ENCODE assay signal across 8 cellular contexts in genomic region chr7:132049462-132050304, GRCh38.
DNase-seq lines count a peak whose midpoint lies in the region; ATAC-seq and TF ChIP-seq lines count a peak whose summit lies in the region.

No MANE protein-coding gene starts in this region.

- H3K4me3 ChIP-seq in astrocyte of the spinal cord (ENCODE audit: low read depth, low read length): no peak overlapping the region
- H3K4me3 ChIP-seq in mucosa of rectum (ENCODE audit: low read length in 2 of 2): peak overlapping the region; percentile 48 to 53

- peak; percentile 70 for TF ChIP-seq CTCF in astrocyte of the spinal cord (IDR thresholded peaks at IDR 0.05; ENCODE audit: low read depth, low read length)

- H3K36me3 ChIP-seq in mucosa of rectum (ENCODE audit: control insufficient read depth in 2 of 2, insufficient read depth in 2 of 2, low read length in 2 of 2): no peaks in the 10 kb centered on the region

- ATAC-seq in GM19328 (IDR thresholded peaks at IDR 0.05; ENCODE audit: unreplicated experiment): no peak
- no peak for ATAC-seq in GM18868 (IDR thresholded peaks at IDR 0.05; ENCODE audit: unreplicated experiment)
- ATAC-seq in GM21576 (IDR thresholded peaks at IDR 0.05; ENCODE audit: unreplicated experiment): no peak

- H3K4me1 ChIP-seq in mucosa of rectum (ENCODE audit: control insufficient read depth in 2 of 2, insufficient read depth in 2 of 2, low read length in 2 of 2): no peaks in the 10 kb centered on the region

- in situ Hi-C loops in astrocyte of the spinal cord (cut with HindIII; ENCODE audit: low sequenced_read_pairs): no loop called here

- H3K9me3 ChIP-seq in mucosa of rectum (ENCODE audit: control insufficient read depth in 2 of 2, low read length in 2 of 2): no peaks in the 10 kb centered on the region

- DNase-seq in NCI-H1417 (lab: John Stamatoyannopoulos, UW) (peak; percentile 11 to 59 (median 34)), NCI-H1417 treated with DMSO at 0.1 percent for 48 hours (lab: John Stamatoyannopoulos, UW) (no peak), M059J (ENCODE audit: low read depth) (peak; percentile 40), astrocyte of the spinal cord (ENCODE audit: low read depth, low spot score) (peak; percentile 17)

- H3K27ac ChIP-seq in mucosa of rectum (ENCODE audit: low read depth in 2 of 2, low read length in 2 of 2): no peak overlapping the region

- no peak overlapping the region for H3K9ac ChIP-seq in mucosa of rectum (ENCODE audit: low read depth in 1 of 2, low read length in 2 of 2)

- H3K27me3 ChIP-seq in mucosa of rectum (ENCODE audit: control insufficient read depth in 2 of 2, insufficient read depth in 2 of 2, low read length in 2 of 2): no peaks in the 10 kb centered on the region
